ENCODE assay signal across 1 cellular context in the genomic region with DNA sequence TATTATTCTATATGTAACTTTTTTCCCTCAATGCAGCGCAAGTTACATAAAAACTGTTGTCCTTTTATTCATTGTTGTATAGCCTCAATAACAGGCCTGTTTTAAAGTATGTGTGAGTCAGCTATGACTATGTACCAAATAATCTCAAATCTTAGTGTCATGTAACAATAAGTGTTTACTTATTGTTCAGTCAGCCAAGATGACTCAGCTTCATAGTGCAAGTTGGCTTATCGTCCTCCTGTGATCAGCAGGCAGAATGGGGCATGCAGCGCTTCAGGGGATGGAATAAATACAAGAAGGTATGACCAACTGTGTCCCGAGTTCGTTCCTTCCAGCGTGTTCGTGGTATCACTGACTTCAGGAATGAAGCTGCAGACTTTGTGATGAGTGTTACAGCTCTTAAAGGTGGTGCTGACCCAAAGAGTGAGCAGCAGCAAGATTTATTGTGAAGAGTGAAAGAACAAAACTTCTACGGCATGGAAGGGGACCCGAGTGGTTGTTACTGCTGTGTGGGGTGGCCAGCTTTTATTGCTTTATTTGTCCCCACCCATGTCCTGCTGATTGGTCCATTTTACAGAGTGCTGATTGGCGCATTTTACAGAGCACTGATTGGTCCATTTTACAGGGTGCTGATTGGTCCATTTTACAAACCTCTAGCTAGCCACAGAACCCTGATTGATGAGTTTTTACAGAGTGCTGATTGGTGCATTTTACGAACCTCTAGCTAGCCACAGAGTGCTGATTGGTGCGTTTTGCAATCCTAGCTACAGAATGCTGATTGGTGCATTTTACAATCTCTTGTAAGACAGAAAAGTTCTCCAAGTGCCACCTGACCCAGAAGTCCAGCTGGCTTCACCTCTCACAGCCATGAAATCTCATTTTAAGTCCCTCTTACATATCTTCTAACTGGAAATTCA.
TF ChIP-seq lines count a peak whose summit lies in the region.

No MANE protein-coding gene starts in this region.

TF ChIP-seq in HEK293, 187 proteins besides CTCF, POLR2A, EP300 and RAD21 (continued from another document and continues in another):
- TF ChIP-seq ZNF10 (tag by site-specific recombination; IDR thresholded peaks at IDR 0.05) (peak; percentile 58; the same call in 1 of the 2 replicates), ZNF548 (tag by site-specific recombination; IDR thresholded peaks at IDR 0.05) (no peak), SCRT1 (tag by site-specific recombination; IDR thresholded peaks at IDR 0.05; ENCODE audit: borderline replicate concordance) (no peak), BCL11B (tag by site-specific recombination; IDR thresholded peaks at IDR 0.05; ENCODE audit: low read depth) (no peak), ZNF341 (tag by site-specific recombination; IDR thresholded peaks at IDR 0.05; ENCODE audit: low read depth) (no peak), ZNF211 (tag by site-specific recombination; IDR thresholded peaks at IDR 0.05; ENCODE audit: low read depth) (no peak), YY2 (tag by site-specific recombination; IDR thresholded peaks at IDR 0.05) (no peak), ZNF747 (tag by site-specific recombination; IDR thresholded peaks at IDR 0.05) (no peak), ZNF394 (tag by site-specific recombination; IDR thresholded peaks at IDR 0.05; ENCODE audit: borderline replicate concordance) (no peak), KLF16 (tag by site-specific recombination; IDR thresholded peaks at IDR 0.05) (no peak), ZEB2 (tag by site-specific recombination; IDR thresholded peaks at IDR 0.05) (peak; percentile 89), ZSCAN23 (tag by site-specific recombination; IDR thresholded peaks at IDR 0.05) (no peak), ZNF792 (tag by site-specific recombination; IDR thresholded peaks at IDR 0.05) (no peak), KLF8 (tag by site-specific recombination; IDR thresholded peaks at IDR 0.05) (peak; percentile 76), ZSCAN30 (tag by site-specific recombination; IDR thresholded peaks at IDR 0.05) (no peak), ZNF433 (tag by site-specific recombination; IDR thresholded peaks at IDR 0.05; ENCODE audit: low read depth) (no peak), GLI4 (tag by site-specific recombination; IDR thresholded peaks at IDR 0.05) (no peak), ZNF366 (tag by site-specific recombination; conservative IDR thresholded peaks at IDR 0.05) (peak; percentile 79), ZNF302 (tag by site-specific recombination; IDR thresholded peaks at IDR 0.05; ENCODE audit: low read depth) (no peak), ZNF600 (tag by site-specific recombination; IDR thresholded peaks at IDR 0.05) (peak; percentile 44; the same call in 1 of the 2 replicates), ZNF660 (tag by site-specific recombination; IDR thresholded peaks at IDR 0.05) (peak; percentile 48; the same call in 1 of the 2 replicates), GLI2 (tag by site-specific recombination; IDR thresholded peaks at IDR 0.05; ENCODE audit: borderline replicate concordance, low read depth) (no peak; the same call in 1 of the 2 replicates), ZNF776 (tag by site-specific recombination; IDR thresholded peaks at IDR 0.05; ENCODE audit: borderline replicate concordance) (no peak), ZNF248 (tag by site-specific recombination; IDR thresholded peaks at IDR 0.05) (no peak)
- TF ChIP-seq, protein P1, sequence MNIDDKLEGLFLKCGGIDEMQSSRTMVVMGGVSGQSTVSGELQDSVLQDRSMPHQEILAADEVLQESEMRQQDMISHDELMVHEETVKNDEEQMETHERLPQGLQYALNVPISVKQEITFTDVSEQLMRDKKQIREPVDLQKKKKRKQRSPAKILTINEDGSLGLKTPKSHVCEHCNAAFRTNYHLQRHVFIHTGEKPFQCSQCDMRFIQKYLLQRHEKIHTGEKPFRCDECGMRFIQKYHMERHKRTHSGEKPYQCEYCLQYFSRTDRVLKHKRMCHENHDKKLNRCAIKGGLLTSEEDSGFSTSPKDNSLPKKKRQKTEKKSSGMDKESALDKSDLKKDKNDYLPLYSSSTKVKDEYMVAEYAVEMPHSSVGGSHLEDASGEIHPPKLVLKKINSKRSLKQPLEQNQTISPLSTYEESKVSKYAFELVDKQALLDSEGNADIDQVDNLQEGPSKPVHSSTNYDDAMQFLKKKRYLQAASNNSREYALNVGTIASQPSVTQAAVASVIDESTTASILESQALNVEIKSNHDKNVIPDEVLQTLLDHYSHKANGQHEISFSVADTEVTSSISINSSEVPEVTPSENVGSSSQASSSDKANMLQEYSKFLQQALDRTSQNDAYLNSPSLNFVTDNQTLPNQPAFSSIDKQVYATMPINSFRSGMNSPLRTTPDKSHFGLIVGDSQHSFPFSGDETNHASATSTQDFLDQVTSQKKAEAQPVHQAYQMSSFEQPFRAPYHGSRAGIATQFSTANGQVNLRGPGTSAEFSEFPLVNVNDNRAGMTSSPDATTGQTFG (tag by site-specific recombination; IDR thresholded peaks at IDR 0.05; ENCODE audit: borderline replicate concordance): no peak
- TF ChIP-seq, protein P2, sequence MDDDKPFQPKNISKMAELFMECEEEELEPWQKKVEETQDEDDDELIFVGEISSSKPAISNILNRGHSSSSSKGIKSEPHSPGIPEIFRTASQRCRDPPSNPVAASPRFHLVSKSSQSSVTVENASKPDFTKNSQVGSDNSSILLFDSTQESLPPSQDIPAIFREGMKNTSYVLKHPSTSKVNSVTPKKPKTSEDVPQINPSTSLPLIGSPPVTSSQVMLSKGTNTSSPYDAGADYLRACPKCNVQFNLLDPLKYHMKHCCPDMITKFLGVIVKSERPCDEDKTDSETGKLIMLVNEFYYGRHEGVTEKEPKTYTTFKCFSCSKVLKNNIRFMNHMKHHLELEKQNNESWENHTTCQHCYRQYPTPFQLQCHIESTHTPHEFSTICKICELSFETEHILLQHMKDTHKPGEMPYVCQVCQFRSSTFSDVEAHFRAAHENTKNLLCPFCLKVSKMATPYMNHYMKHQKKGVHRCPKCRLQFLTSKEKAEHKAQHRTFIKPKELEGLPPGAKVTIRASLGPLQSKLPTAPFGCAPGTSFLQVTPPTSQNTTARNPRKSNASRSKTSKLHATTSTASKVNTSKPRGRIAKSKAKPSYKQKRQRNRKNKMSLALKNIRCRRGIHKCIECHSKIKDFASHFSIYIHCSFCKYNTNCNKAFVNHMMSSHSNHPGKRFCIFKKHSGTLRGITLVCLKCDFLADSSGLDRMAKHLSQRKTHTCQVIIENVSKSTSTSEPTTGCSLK (tag by site-specific recombination; IDR thresholded peaks at IDR 0.05): no peak
- TF ChIP-seq, protein P3, sequence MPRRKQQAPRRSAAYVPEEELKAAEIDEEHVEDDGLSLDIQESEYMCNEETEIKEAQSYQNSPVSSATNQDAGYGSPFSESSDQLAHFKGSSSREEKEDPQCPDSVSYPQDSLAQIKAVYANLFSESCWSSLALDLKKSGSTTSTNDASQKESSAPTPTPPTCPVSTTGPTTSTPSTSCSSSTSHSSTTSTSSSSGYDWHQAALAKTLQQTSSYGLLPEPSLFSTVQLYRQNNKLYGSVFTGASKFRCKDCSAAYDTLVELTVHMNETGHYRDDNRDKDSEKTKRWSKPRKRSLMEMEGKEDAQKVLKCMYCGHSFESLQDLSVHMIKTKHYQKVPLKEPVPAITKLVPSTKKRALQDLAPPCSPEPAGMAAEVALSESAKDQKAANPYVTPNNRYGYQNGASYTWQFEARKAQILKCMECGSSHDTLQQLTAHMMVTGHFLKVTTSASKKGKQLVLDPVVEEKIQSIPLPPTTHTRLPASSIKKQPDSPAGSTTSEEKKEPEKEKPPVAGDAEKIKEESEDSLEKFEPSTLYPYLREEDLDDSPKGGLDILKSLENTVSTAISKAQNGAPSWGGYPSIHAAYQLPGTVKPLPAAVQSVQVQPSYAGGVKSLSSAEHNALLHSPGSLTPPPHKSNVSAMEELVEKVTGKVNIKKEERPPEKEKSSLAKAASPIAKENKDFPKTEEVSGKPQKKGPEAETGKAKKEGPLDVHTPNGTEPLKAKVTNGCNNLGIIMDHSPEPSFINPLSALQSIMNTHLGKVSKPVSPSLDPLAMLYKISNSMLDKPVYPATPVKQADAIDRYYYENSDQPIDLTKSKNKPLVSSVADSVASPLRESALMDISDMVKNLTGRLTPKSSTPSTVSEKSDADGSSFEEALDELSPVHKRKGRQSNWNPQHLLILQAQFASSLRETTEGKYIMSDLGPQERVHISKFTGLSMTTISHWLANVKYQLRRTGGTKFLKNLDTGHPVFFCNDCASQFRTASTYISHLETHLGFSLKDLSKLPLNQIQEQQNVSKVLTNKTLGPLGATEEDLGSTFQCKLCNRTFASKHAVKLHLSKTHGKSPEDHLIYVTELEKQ (tag by site-specific recombination; IDR thresholded peaks at IDR 0.05; ENCODE audit: borderline replicate concordance): peak; percentile 36; the same call in 1 of the 2 replicates
- TF ChIP-seq, protein P4, sequence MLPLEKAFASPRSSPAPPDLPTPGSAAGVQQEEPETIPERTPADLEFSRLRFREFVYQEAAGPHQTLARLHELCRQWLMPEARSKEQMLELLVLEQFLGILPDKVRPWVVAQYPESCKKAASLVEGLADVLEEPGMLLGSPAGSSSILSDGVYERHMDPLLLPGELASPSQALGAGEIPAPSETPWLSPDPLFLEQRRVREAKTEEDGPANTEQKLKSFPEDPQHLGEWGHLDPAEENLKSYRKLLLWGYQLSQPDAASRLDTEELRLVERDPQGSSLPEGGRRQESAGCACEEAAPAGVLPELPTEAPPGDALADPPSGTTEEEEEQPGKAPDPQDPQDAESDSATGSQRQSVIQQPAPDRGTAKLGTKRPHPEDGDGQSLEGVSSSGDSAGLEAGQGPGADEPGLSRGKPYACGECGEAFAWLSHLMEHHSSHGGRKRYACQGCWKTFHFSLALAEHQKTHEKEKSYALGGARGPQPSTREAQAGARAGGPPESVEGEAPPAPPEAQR (tag by site-specific recombination; IDR thresholded peaks at IDR 0.05): no peak
- TF ChIP-seq, protein P5, sequence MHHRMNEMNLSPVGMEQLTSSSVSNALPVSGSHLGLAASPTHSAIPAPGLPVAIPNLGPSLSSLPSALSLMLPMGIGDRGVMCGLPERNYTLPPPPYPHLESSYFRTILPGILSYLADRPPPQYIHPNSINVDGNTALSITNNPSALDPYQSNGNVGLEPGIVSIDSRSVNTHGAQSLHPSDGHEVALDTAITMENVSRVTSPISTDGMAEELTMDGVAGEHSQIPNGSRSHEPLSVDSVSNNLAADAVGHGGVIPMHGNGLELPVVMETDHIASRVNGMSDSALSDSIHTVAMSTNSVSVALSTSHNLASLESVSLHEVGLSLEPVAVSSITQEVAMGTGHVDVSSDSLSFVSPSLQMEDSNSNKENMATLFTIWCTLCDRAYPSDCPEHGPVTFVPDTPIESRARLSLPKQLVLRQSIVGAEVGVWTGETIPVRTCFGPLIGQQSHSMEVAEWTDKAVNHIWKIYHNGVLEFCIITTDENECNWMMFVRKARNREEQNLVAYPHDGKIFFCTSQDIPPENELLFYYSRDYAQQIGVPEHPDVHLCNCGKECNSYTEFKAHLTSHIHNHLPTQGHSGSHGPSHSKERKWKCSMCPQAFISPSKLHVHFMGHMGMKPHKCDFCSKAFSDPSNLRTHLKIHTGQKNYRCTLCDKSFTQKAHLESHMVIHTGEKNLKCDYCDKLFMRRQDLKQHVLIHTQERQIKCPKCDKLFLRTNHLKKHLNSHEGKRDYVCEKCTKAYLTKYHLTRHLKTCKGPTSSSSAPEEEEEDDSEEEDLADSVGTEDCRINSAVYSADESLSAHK (tag by site-specific recombination; IDR thresholded peaks at IDR 0.05): no peak
- TF ChIP-seq, protein P6, sequence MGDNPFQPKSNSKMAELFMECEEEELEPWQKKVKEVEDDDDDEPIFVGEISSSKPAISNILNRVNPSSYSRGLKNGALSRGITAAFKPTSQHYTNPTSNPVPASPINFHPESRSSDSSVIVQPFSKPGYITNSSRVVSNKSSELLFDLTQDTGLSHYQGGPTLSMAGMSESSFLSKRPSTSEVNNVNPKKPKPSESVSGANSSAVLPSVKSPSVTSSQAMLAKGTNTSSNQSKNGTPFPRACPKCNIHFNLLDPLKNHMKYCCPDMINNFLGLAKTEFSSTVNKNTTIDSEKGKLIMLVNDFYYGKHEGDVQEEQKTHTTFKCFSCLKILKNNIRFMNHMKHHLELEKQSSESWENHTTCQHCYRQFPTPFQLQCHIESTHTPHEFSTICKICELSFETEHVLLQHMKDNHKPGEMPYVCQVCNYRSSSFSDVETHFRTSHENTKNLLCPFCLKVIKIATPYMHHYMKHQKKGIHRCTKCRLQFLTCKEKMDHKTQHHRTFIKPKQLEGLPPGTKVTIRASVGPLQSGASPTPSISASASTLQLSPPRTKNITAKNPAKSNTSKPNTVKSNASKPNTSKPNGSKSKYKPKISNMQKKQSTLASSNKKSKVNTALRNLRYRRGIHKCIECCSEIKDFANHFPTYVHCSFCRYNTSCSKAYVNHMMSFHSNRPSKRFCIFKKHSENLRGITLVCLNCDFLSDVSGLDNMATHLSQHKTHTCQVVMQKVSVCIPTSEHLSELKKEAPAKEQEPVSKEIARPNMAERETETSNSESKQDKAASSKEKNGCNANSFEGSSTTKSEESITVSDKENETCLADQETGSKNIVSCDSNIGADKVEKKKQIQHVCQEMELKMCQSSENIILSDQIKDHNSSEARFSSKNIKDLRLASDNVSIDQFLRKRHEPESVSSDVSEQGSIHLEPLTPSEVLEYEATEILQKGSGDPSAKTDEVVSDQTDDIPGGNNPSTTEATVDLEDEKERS (tag by site-specific recombination; IDR thresholded peaks at IDR 0.05): no peak
- TF ChIP-seq, protein P7, sequence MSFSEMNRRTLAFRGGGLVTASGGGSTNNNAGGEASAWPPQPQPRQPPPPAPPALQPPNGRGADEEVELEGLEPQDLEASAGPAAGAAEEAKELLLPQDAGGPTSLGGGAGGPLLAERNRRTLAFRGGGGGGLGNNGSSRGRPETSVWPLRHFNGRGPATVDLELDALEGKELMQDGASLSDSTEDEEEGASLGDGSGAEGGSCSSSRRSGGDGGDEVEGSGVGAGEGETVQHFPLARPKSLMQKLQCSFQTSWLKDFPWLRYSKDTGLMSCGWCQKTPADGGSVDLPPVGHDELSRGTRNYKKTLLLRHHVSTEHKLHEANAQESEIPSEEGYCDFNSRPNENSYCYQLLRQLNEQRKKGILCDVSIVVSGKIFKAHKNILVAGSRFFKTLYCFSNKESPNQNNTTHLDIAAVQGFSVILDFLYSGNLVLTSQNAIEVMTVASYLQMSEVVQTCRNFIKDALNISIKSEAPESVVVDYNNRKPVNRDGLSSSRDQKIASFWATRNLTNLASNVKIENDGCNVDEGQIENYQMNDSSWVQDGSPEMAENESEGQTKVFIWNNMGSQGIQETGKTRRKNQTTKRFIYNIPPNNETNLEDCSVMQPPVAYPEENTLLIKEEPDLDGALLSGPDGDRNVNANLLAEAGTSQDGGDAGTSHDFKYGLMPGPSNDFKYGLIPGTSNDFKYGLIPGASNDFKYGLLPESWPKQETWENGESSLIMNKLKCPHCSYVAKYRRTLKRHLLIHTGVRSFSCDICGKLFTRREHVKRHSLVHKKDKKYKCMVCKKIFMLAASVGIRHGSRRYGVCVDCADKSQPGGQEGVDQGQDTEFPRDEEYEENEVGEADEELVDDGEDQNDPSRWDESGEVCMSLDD (tag by site-specific recombination; IDR thresholded peaks at IDR 0.05): no peak
- TF ChIP-seq, protein P8, sequence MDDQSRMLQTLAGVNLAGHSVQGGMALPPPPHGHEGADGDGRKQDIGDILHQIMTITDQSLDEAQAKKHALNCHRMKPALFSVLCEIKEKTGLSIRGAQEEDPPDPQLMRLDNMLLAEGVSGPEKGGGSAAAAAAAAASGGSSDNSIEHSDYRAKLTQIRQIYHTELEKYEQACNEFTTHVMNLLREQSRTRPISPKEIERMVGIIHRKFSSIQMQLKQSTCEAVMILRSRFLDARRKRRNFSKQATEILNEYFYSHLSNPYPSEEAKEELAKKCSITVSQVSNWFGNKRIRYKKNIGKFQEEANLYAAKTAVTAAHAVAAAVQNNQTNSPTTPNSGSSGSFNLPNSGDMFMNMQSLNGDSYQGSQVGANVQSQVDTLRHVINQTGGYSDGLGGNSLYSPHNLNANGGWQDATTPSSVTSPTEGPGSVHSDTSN (CRISPR knock-in tag; IDR thresholded peaks at IDR 0.05): no peak
